Comparison of ENCODE assay signal across 30 cellular contexts in genomic region chr2:180255981-180256380, GRCh38.
"Had no signal": no experiment of that assay in that cellular context is flagged by ENCODE, and none has a peak within 500 bp of the region (broad histone marks: within the 10 kb centered on the region; RNA-seq: fewer than 3 reads in every experiment).

No MANE protein-coding gene starts in this region.

- H3K36me3 Mint-ChIP-seq: activated naive CD4-positive, alpha-beta T cell treated with anti-CD3 and anti-CD28 coated beads, Interleukin-2, amount 50 U/mL, for 72 hours; WTC11 had no signal

- H3K9me3 Mint-ChIP-seq: activated CD4-positive, alpha-beta T cell treated with anti-CD3 and anti-CD28 coated beads, Interleukin-2, amount 10 ng/mL, durations not matched to agents 7 days and 5 days; activated naive CD4-positive, alpha-beta T cell treated with anti-CD3 and anti-CD28 coated beads for 36 hours; activated T-cell treated with anti-CD3 and anti-CD28 coated beads, Interleukin-2, amount 50 U/mL, for 4 hours; activated T-helper 1 cell treated with anti-CD3 and anti-CD28 coated beads, Interleukin-12 subunit alpha, Interleukin-12 subunit beta, Interleukin-2, Interleukin-4 antibody, amounts not matched to agents 30 ng/mL and 10 ng/mL and 1 ng/mL, durations not matched to agents 14 hours and 24 hours and 36 hours; T-helper 1 cell treated with Interleukin-12 subunit alpha and Interleukin-12 subunit beta and Interleukin-4 antibody, amounts not matched to agents 30 μg/mL and 1 μg/mL, for 36 hours; T-helper 2 cell treated with Interferon-gamma antibody and Interleukin-4, amounts not matched to agents 5 μg/mL and 100 μg/mL, for 36 hours had no signal

- H3K4me3 Mint-ChIP-seq: activated CD4-positive, alpha-beta T cell treated with anti-CD3 and anti-CD28 coated beads for 36 hours; activated CD4-positive, alpha-beta T cell treated with anti-CD3 and anti-CD28 coated beads, Interleukin-2, amount 10 ng/mL, durations not matched to agents 7 days and 5 days; activated CD8-positive, alpha-beta T cell treated with anti-CD3 and anti-CD28 coated beads, Interleukin-2, amount 10 ng/mL, durations not matched to agents 7 days and 5 days; activated naive CD4-positive, alpha-beta T cell treated with anti-CD3 and anti-CD28 coated beads for 36 hours; activated T-cell treated with anti-CD3 and anti-CD28 coated beads, Interleukin-2, amount 50 U/mL, for 4 hours; activated T-helper 1 cell treated with anti-CD3 and anti-CD28 coated beads, Interleukin-12 subunit alpha, Interleukin-12 subunit beta, Interleukin-2, Interleukin-4 antibody, amounts not matched to agents 30 ng/mL and 10 ng/mL and 1 ng/mL, durations not matched to agents 14 hours and 24 hours and 36 hours; T-helper 1 cell treated with Interleukin-12 subunit alpha and Interleukin-12 subunit beta and Interleukin-4 antibody, amounts not matched to agents 30 μg/mL and 1 μg/mL, for 36 hours; T-helper 2 cell treated with Interferon-gamma antibody and Interleukin-4, amounts not matched to agents 5 μg/mL and 100 μg/mL, for 36 hours; WTC11 had no signal

- H3K27me3 ChIP-seq: ascending aorta, body of pancreas, breast epithelium, SJCRH30 had no signal

- H3K27me3 Mint-ChIP-seq: activated CD4-positive, alpha-beta T cell treated with anti-CD3 and anti-CD28 coated beads for 36 hours; activated CD4-positive, alpha-beta T cell treated with anti-CD3 and anti-CD28 coated beads, Interleukin-2, amount 10 ng/mL, durations not matched to agents 7 days and 5 days had no signal

- H3K4me1 Mint-ChIP-seq: activated CD4-positive, alpha-beta T cell treated with anti-CD3 and anti-CD28 coated beads for 36 hours; activated CD4-positive, alpha-beta T cell treated with anti-CD3 and anti-CD28 coated beads, Interleukin-2, amount 10 ng/mL, durations not matched to agents 7 days and 5 days had no signal

- ATAC-seq: activated CD4-positive, alpha-beta T cell treated with anti-CD3 and anti-CD28 coated beads for 36 hours; activated CD4-positive, CD25-positive, alpha-beta regulatory T cell treated with anti-CD3 and anti-CD28 coated beads, Interleukin-2, amount 50 U/mL, for 24 hours; activated CD8-positive, alpha-beta T cell treated with anti-CD3 and anti-CD28 coated beads, Interleukin-2, amount 10 ng/mL, durations not matched to agents 7 days and 5 days; activated naive CD4-positive, alpha-beta T cell treated with anti-CD3 and anti-CD28 coated beads, Interleukin-2, amount 50 U/mL, for 72 hours; activated T-cell treated with anti-CD3 and anti-CD28 coated beads, Interleukin-2, amount 50 U/mL, for 4 hours; body of pancreas; WTC11 had no signal

- H3K4me2 ChIP-seq: KMS-11, SK-N-SH had no signal

- H3K4me3 ChIP-seq: ascending aorta, body of pancreas, breast epithelium, SJCRH30 had no signal

- H3K27ac ChIP-seq: ascending aorta, body of pancreas, breast epithelium, KMS-11, SJCRH30 had no signal

- H3K9me3 ChIP-seq: ascending aorta, body of pancreas, breast epithelium, SJCRH30, SK-N-SH had no signal

- DNase-seq: activated CD4-positive, alpha-beta T cell treated with anti-CD3 and anti-CD28 coated beads for 36 hours; activated CD4-positive, alpha-beta T cell treated with anti-CD3 and anti-CD28 coated beads, Interleukin-2, amount 10 ng/mL, durations not matched to agents 7 days and 5 days; activated CD4-positive, alpha-beta T cell treated with anti-CD3 and anti-CD28 coated beads, Interleukin-2, amount 50 U/mL, for 48 hours; activated CD8-positive, alpha-beta T cell treated with anti-CD3 and anti-CD28 coated beads, Interleukin-2, amount 10 ng/mL, durations not matched to agents 7 days and 5 days; activated gamma-delta T cell treated with Interleukin-2 at 50 U/mL for 16 hours; activated naive CD4-positive, alpha-beta T cell treated with anti-CD3 and anti-CD28 coated beads for 36 hours; activated T-cell treated with anti-CD3 and anti-CD28 coated beads, Interleukin-2, amount 50 U/mL, for 4 hours; amygdala; body of pancreas; NCI-H1092 treated with DMSO at 0.1 percent for 48 hours; NCI-H1417; NCI-H146; NCI-H187; NCI-H2029 treated with DMSO at 0.1 percent for 48 hours; NCI-H2107; NCI-H2171; NCI-H510A; NCI-H748 treated with DMSO at 0.1 percent for 48 hours; SHP77; SJCRH30; SK-N-SH had no signal

- H3K9ac ChIP-seq: KMS-11, SK-N-SH had no signal

- H3K4me1 ChIP-seq: ascending aorta, body of pancreas, breast epithelium, SJCRH30 had no signal

- H3K36me3 ChIP-seq: ascending aorta, breast epithelium, SJCRH30 had no signal

- H3K27ac Mint-ChIP-seq: activated CD4-positive, alpha-beta T cell treated with anti-CD3 and anti-CD28 coated beads for 36 hours; activated CD4-positive, alpha-beta T cell treated with anti-CD3 and anti-CD28 coated beads, Interleukin-2, amount 10 ng/mL, durations not matched to agents 7 days and 5 days; activated CD8-positive, alpha-beta T cell treated with anti-CD3 and anti-CD28 coated beads, Interleukin-2, amount 10 ng/mL, durations not matched to agents 7 days and 5 days; activated naive CD4-positive, alpha-beta T cell treated with anti-CD3 and anti-CD28 coated beads for 36 hours; activated naive CD4-positive, alpha-beta T cell treated with anti-CD3 and anti-CD28 coated beads, Interleukin-2, amount 50 U/mL, for 72 hours; activated T-helper 1 cell treated with anti-CD3 and anti-CD28 coated beads, Interleukin-12 subunit alpha, Interleukin-12 subunit beta, Interleukin-2, Interleukin-4 antibody, amounts not matched to agents 30 ng/mL and 10 ng/mL and 1 ng/mL, durations not matched to agents 14 hours and 24 hours and 36 hours; T-helper 1 cell treated with Interleukin-12 subunit alpha and Interleukin-12 subunit beta and Interleukin-4 antibody, amounts not matched to agents 30 μg/mL and 1 μg/mL, for 36 hours; T-helper 2 cell treated with Interferon-gamma antibody and Interleukin-4, amounts not matched to agents 5 μg/mL and 100 μg/mL, for 36 hours; WTC11 had no signal
